22 cellular contexts compared by ENCODE assay signal in genomic region chr5:141711687-141712086, GRCh38. TPM values are rescaled to one million over a fixed set of nuclear protein-coding genes. Genes with fewer than 3 reads are reported as not detected.
"Had no signal": no experiment of that assay in that cellular context is flagged by ENCODE, and none has a peak within 500 bp of the region (broad histone marks: within the 10 kb centered on the region; RNA-seq: fewer than 3 reads in every experiment).

No MANE protein-coding gene starts in this region.

- H3K4me1 ChIP-seq: sigmoid colon, testis, vagina had no signal

- ATAC-seq: esophagus mucosa; gastrocnemius medialis; heart right ventricle; left lobe of liver; mucosa of descending colon; naive thymus-derived CD8-positive, alpha-beta T cell; stimulated activated naive B cell treated with anti-CD40 and anti-IgM and Interleukin-4, amounts not matched to agents 10 μg/mL and 1 μg/mL and 100 μg/mL, for 72 hours; stimulated activated naive CD8-positive, alpha-beta T cell treated with anti-CD3 and anti-CD28 coated beads, Interleukin-15, amount 100 ng/mL, for 72 hours; upper lobe of right lung had no signal

- H3K9me3 ChIP-seq: gastrocnemius medialis, heart right ventricle, mucosa of descending colon, ovary, right atrium auricular region, sigmoid colon, testis, tibial nerve, upper lobe of right lung, vagina had no signal

- DNase-seq: effector memory CD4-positive, alpha-beta T cell; gastrocnemius medialis; heart right ventricle; hypothalamus; kidney glomerular epithelial cell; mucosa of descending colon; naive thymus-derived CD8-positive, alpha-beta T cell; nucleus accumbens; ovary; sigmoid colon; stimulated activated CD4-positive, alpha-beta T cell treated with anti-CD3 and anti-CD28 coated beads, Interleukin-2, amount 100 ng/mL, for 24 hours; stimulated activated CD4-positive, alpha-beta T cell treated with anti-CD3 and anti-CD28 coated beads, Interleukin-4, amount 100 ng/mL, for 4 hours; stimulated activated naive B cell treated with anti-CD40 and anti-IgM and Interleukin-4, amounts not matched to agents 10 μg/mL and 1 μg/mL and 100 μg/mL, for 72 hours; stimulated activated naive CD8-positive, alpha-beta T cell treated with anti-CD3 and anti-CD28 coated beads, Interleukin-15, amount 100 ng/mL, for 72 hours; testis; upper lobe of right lung had no signal

- H3K4me3 ChIP-seq: gastrocnemius medialis, heart right ventricle, mucosa of descending colon, ovary, right atrium auricular region, sigmoid colon, skin epidermis, testis, tibial nerve, upper lobe of right lung, vagina had no signal

- H3K27me3 ChIP-seq: gastrocnemius medialis, ovary, right atrium auricular region, testis, tibial nerve, upper lobe of right lung, vagina had no signal

- H3K27ac ChIP-seq: gastrocnemius medialis, heart right ventricle, ovary, right atrium auricular region, sigmoid colon, skin epidermis, testis, tibial nerve, upper lobe of right lung, vagina had no signal

- H3K36me3 ChIP-seq: gastrocnemius medialis, heart right ventricle, ovary, right atrium auricular region, sigmoid colon, tibial nerve, upper lobe of right lung, vagina had no signal

RNA-seq across cellular contexts. Expression of gene ARAP3, which starts 29.7 kb away (rescaled TPM):
- polyA plus RNA-seq: naive thymus-derived CD8-positive, alpha-beta T cell had no signal
